In genomic region chr20:31693987-31694661, GRCh38 we compare ENCODE assay signal across 1 cellular context.
TF ChIP-seq lines count a peak whose summit lies in the region.

No MANE protein-coding gene starts in this region.

TF ChIP-seq in HepG2, 621 proteins besides CTCF, POLR2A, EP300 and RAD21:
- TF ChIP-seq MED1 (CRISPR knock-in tag; IDR thresholded peaks at IDR 0.05) (0 out of 2 replicates have a peak, but pooled peaks have one; percentile 10), ZNF687 (CRISPR knock-in tag; IDR thresholded peaks at IDR 0.05) (peak; percentile 70), EEA1 (CRISPR knock-in tag; IDR thresholded peaks at IDR 0.05; ENCODE audit: borderline replicate concordance) (0 out of 2 replicates have a peak, but pooled peaks have one; percentile 56), ZNF225 (CRISPR knock-in tag; IDR thresholded peaks at IDR 0.05) (peak; percentile 41; the same call in 1 of the 2 replicates), IRF1 (CRISPR knock-in tag; IDR thresholded peaks at IDR 0.05; ENCODE audit: low read depth) (0 out of 2 replicates have a peak, but pooled peaks have one; percentile 2), NRL (CRISPR knock-in tag; IDR thresholded peaks at IDR 0.05; ENCODE audit: borderline replicate concordance) (peak; percentile 16; the same call in 1 of the 2 replicates), HNRNPL (IDR thresholded peaks at IDR 0.05; ENCODE audit: low read depth, low read length) (0 out of 2 replicates have a peak, but pooled peaks have one; percentile 52), ZMAT3 (CRISPR knock-in tag; conservative IDR thresholded peaks at IDR 0.05) (0 out of 2 replicates have a peak, but pooled peaks have one; percentile 28), POLR2AphosphoS5 (IDR thresholded peaks at IDR 0.05; ENCODE audit: low read depth, low read length) (0 out of 2 replicates have a peak, but pooled peaks have one; percentile 20), ZNF574 (CRISPR knock-in tag; IDR thresholded peaks at IDR 0.05) (peak; percentile 30; the same call in 1 of the 2 replicates), TRIM24 (CRISPR knock-in tag; IDR thresholded peaks at IDR 0.05) (peak; percentile 39; the same call in 1 of the 2 replicates), AGO2 (optimal IDR thresholded peaks at IDR 0.05; ENCODE audit: low read depth, low read length) (peak; percentile 77), SPEN (CRISPR knock-in tag; IDR thresholded peaks at IDR 0.05; ENCODE audit: low read depth) (0 out of 2 replicates have a peak, but pooled peaks have one; percentile 11), ZNF652 (CRISPR knock-in tag; IDR thresholded peaks at IDR 0.05; ENCODE audit: borderline replicate concordance, low read depth) (peak; percentile 93), HNRNPH1 (optimal IDR thresholded peaks at IDR 0.05; ENCODE audit: low read depth, low read length) (peak; percentile 26), RBM22 (optimal IDR thresholded peaks at IDR 0.05; ENCODE audit: low read length) (peak; percentile 72), ZXDC (CRISPR knock-in tag; IDR thresholded peaks at IDR 0.05) (0 out of 2 replicates have a peak, but pooled peaks have one; percentile 11), PLRG1 (conservative IDR thresholded peaks at IDR 0.05) (no peak), ZNF468 (CRISPR knock-in tag; IDR thresholded peaks at IDR 0.05) (0 out of 2 replicates have a peak, but pooled peaks have one; percentile 47), ZNF510 (CRISPR knock-in tag; IDR thresholded peaks at IDR 0.05; ENCODE audit: low read depth) (no peak), MAF1 (CRISPR knock-in tag; IDR thresholded peaks at IDR 0.05; ENCODE audit: borderline replicate concordance) (0 out of 2 replicates have a peak, but pooled peaks have one; percentile 19), ZNF75D (CRISPR knock-in tag; IDR thresholded peaks at IDR 0.05; ENCODE audit: borderline replicate concordance) (no peak), MYC (CRISPR knock-in tag; IDR thresholded peaks at IDR 0.05; ENCODE audit: borderline replicate concordance) (0 out of 2 replicates have a peak, but pooled peaks have one; percentile 41)
- TF ChIP-seq, protein P1, sequence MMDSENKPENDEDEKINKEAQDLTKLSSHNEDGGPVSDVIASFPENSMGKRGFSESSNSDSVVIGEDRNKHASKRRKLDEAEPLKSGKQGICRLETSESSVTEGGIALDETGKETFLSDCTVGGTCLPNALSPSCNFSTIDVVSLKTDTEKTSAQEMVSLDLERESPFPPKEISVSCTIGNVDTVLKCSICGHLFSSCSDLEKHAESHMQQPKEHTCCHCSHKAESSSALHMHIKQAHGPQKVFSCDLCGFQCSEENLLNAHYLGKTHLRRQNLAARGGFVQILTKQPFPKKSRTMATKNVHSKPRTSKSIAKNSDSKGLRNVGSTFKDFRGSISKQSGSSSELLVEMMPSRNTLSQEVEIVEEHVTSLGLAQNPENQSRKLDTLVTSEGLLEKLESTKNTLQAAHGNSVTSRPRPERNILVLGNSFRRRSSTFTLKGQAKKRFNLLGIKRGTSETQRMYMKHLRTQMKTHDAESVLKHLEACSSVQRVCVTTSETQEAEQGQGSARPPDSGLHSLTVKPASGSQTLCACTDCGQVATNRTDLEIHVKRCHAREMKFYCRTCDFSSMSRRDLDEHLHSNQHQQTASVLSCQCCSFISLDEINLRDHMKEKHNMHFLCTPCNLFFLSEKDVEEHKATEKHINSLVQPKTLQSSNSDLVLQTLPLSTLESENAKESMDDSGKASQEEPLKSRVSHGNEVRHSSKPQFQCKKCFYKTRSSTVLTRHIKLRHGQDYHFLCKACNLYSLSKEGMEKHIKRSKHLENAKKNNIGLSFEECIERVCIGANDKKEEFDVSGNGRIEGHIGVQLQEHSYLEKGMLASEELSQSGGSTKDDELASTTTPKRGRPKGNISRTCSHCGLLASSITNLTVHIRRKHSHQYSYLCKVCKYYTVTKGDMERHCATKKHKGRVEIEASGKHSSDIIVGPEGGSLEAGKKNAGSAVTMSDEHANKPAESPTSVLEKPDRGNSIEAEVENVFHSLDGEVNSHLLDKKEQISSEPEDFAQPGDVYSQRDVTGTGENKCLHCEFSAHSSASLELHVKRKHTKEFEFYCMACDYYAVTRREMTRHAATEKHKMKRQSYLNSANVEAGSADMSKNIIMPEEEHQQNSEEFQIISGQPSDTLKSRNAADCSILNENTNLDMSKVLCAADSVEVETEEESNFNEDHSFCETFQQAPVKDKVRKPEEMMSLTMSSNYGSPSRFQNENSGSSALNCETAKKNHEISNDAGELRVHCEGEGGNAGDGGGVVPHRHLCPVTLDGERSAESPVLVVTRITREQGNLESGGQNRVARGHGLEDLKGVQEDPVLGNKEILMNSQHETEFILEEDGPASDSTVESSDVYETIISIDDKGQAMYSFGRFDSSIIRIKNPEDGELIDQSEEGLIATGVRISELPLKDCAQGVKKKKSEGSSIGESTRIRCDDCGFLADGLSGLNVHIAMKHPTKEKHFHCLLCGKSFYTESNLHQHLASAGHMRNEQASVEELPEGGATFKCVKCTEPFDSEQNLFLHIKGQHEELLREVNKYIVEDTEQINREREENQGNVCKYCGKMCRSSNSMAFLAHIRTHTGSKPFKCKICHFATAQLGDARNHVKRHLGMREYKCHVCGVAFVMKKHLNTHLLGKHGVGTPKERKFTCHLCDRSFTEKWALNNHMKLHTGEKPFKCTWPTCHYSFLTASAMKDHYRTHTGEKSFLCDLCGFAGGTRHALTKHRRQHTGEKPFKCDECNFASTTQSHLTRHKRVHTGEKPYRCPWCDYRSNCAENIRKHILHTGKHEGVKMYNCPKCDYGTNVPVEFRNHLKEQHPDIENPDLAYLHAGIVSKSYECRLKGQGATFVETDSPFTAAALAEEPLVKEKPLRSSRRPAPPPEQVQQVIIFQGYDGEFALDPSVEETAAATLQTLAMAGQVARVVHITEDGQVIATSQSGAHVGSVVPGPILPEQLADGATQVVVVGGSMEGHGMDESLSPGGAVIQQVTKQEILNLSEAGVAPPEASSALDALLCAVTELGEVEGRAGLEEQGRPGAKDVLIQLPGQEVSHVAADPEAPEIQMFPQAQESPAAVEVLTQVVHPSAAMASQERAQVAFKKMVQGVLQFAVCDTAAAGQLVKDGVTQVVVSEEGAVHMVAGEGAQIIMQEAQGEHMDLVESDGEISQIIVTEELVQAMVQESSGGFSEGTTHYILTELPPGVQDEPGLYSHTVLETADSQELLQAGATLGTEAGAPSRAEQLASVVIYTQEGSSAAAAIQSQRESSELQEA (CRISPR knock-in tag; IDR thresholded peaks at IDR 0.05; ENCODE audit: not compliant biosample characterization): no peak
- TF ChIP-seq, protein P2, sequence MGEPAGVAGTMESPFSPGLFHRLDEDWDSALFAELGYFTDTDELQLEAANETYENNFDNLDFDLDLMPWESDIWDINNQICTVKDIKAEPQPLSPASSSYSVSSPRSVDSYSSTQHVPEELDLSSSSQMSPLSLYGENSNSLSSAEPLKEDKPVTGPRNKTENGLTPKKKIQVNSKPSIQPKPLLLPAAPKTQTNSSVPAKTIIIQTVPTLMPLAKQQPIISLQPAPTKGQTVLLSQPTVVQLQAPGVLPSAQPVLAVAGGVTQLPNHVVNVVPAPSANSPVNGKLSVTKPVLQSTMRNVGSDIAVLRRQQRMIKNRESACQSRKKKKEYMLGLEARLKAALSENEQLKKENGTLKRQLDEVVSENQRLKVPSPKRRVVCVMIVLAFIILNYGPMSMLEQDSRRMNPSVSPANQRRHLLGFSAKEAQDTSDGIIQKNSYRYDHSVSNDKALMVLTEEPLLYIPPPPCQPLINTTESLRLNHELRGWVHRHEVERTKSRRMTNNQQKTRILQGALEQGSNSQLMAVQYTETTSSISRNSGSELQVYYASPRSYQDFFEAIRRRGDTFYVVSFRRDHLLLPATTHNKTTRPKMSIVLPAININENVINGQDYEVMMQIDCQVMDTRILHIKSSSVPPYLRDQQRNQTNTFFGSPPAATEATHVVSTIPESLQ (CRISPR knock-in tag; conservative IDR thresholded peaks at IDR 0.05): no peak
